In the genomic region with DNA sequence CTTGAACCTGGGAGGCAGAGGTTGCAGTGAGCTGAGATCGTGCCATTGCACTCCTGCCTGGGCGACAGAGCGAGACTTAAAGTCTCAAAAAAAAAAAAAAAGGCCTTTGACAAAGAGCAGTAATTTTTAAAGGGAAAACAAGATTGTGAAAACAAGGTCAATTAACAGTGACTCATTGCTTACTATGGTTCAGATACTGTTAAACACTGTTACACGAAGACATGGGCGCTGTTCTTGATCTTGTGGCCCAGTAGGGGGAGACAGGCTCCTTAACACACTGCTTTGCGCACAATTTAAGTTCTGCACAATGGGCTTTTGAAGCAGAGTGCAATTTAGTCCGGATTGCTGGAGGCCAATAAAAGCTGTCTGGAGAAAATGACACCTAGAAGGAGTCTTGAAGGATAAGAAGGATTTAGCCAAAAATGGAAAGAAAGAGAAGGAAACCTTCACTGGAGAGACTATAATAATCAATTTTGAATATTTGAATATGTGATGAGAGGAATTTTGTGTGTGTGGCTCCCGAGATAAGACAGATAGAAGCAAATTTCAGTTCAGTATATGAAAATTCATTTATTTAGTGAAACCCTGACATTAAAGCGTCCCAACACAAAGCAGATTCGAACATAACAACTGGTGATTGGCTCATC, we compare ENCODE assay signal across 1 cellular context.
A peak's percentile ranks its signal among the peaks of the same experiment; 100 is the strongest.
TF ChIP-seq lines count a peak whose summit lies in the region.

No MANE protein-coding gene starts in this region.

TF ChIP-seq in HepG2, 621 proteins besides CTCF, POLR2A, EP300 and RAD21 (continued from another document and continues in another):
- TF ChIP-seq ZHX1 (CRISPR knock-in tag; IDR thresholded peaks at IDR 0.05; ENCODE audit: low read depth) (no peak), ZNF713 (CRISPR knock-in tag; IDR thresholded peaks at IDR 0.05) (no peak), ZNF354B (CRISPR knock-in tag; IDR thresholded peaks at IDR 0.05) (0 out of 2 replicates have a peak, but pooled peaks have one; percentile 20), ZNF3 (CRISPR knock-in tag; IDR thresholded peaks at IDR 0.05) (peak; percentile 44; the same call in 1 of the 2 replicates), KDM1A (CRISPR knock-in tag; IDR thresholded peaks at IDR 0.05) (no peak), ETV5 (CRISPR knock-in tag; IDR thresholded peaks at IDR 0.05; ENCODE audit: borderline replicate concordance) (no peak), MAFF (IDR thresholded peaks at IDR 0.05; ENCODE audit: low read depth, low read length) (no peak), MED8 (CRISPR knock-in tag; IDR thresholded peaks at IDR 0.05; ENCODE audit: insufficient replicate concordance) (no peak), TAF15 (IDR thresholded peaks at IDR 0.05; ENCODE audit: low read depth, low read length, poor library complexity, severe bottlenecking) (no peak), SAP130 (CRISPR knock-in tag; IDR thresholded peaks at IDR 0.05; ENCODE audit: low read depth) (peak; percentile 56), PHF20 (CRISPR knock-in tag; IDR thresholded peaks at IDR 0.05) (no peak), ZNF781 (CRISPR knock-in tag; IDR thresholded peaks at IDR 0.05; ENCODE audit: borderline replicate concordance, not compliant biosample characterization) (no peak), NFIC (IDR thresholded peaks at IDR 0.05; ENCODE audit: low read length) (no peak), NONO (IDR thresholded peaks at IDR 0.05) (no peak), NONO (CRISPR knock-in tag; conservative IDR thresholded peaks at IDR 0.05) (no peak), ZNF747 (CRISPR knock-in tag; IDR thresholded peaks at IDR 0.05; ENCODE audit: borderline replicate concordance) (no peak), FOXJ3 (CRISPR knock-in tag; IDR thresholded peaks at IDR 0.05; ENCODE audit: borderline replicate concordance) (no peak), ZNF646 (CRISPR knock-in tag; IDR thresholded peaks at IDR 0.05) (no peak), ZNF589 (CRISPR knock-in tag; conservative IDR thresholded peaks at IDR 0.05) (no peak), TRAFD1 (CRISPR knock-in tag; IDR thresholded peaks at IDR 0.05; ENCODE audit: borderline replicate concordance) (no peak), ZNF333 (CRISPR knock-in tag; IDR thresholded peaks at IDR 0.05; ENCODE audit: borderline replicate concordance) (no peak), SMYD3 (CRISPR knock-in tag; IDR thresholded peaks at IDR 0.05) (0 out of 2 replicates have a peak, but pooled peaks have one; percentile 49), ZNF660 (CRISPR knock-in tag; IDR thresholded peaks at IDR 0.05; ENCODE audit: borderline replicate concordance, low read depth) (no peak), SCMH1 (CRISPR knock-in tag; IDR thresholded peaks at IDR 0.05; ENCODE audit: borderline replicate concordance) (no peak), CBX2 (IDR thresholded peaks at IDR 0.05; ENCODE audit: low read depth, low read length) (no peak), CBX2 (CRISPR knock-in tag; IDR thresholded peaks at IDR 0.05; ENCODE audit: low read depth) (no peak), ELF1 (CRISPR knock-in tag; IDR thresholded peaks at IDR 0.05) (no peak), HDAC6 (IDR thresholded peaks at IDR 0.05; ENCODE audit: low read depth, low read length) (no peak), HINFP (CRISPR knock-in tag; IDR thresholded peaks at IDR 0.05; ENCODE audit: low read depth) (0 out of 2 replicates have a peak, but pooled peaks have one; percentile 32), FOXA1 (IDR thresholded peaks at IDR 0.05) (no peak), FOXA1 (CRISPR knock-in tag; IDR thresholded peaks at IDR 0.05) (peak; percentile 53; the same call in 1 of the 2 replicates), THRA (CRISPR knock-in tag; IDR thresholded peaks at IDR 0.05; ENCODE audit: borderline replicate concordance) (no peak), REPIN1 (CRISPR knock-in tag; IDR thresholded peaks at IDR 0.05; ENCODE audit: borderline replicate concordance, low read depth) (0 out of 2 replicates have a peak, but pooled peaks have one; percentile 46), TBP (CRISPR knock-in tag; IDR thresholded peaks at IDR 0.05) (no peak), ZNF543 (CRISPR knock-in tag; IDR thresholded peaks at IDR 0.05) (0 out of 2 replicates have a peak, but pooled peaks have one; percentile 20), GFI1 (CRISPR knock-in tag; IDR thresholded peaks at IDR 0.05; ENCODE audit: borderline replicate concordance) (no peak)
- TF ChIP-seq, protein P1, sequence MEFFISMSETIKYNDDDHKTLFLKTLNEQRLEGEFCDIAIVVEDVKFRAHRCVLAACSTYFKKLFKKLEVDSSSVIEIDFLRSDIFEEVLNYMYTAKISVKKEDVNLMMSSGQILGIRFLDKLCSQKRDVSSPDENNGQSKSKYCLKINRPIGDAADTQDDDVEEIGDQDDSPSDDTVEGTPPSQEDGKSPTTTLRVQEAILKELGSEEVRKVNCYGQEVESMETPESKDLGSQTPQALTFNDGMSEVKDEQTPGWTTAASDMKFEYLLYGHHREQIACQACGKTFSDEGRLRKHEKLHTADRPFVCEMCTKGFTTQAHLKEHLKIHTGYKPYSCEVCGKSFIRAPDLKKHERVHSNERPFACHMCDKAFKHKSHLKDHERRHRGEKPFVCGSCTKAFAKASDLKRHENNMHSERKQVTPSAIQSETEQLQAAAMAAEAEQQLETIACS (CRISPR knock-in tag; IDR thresholded peaks at IDR 0.05) = no peak
- TF ChIP-seq, protein P2, sequence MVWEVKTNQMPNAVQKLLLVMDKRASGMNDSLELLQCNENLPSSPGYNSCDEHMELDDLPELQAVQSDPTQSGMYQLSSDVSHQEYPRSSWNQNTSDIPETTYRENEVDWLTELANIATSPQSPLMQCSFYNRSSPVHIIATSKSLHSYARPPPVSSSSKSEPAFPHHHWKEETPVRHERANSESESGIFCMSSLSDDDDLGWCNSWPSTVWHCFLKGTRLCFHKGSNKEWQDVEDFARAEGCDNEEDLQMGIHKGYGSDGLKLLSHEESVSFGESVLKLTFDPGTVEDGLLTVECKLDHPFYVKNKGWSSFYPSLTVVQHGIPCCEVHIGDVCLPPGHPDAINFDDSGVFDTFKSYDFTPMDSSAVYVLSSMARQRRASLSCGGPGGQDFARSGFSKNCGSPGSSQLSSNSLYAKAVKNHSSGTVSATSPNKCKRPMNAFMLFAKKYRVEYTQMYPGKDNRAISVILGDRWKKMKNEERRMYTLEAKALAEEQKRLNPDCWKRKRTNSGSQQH (CRISPR knock-in tag; IDR thresholded peaks at IDR 0.05; ENCODE audit: low read depth) = no peak
- TF ChIP-seq, protein P3, sequence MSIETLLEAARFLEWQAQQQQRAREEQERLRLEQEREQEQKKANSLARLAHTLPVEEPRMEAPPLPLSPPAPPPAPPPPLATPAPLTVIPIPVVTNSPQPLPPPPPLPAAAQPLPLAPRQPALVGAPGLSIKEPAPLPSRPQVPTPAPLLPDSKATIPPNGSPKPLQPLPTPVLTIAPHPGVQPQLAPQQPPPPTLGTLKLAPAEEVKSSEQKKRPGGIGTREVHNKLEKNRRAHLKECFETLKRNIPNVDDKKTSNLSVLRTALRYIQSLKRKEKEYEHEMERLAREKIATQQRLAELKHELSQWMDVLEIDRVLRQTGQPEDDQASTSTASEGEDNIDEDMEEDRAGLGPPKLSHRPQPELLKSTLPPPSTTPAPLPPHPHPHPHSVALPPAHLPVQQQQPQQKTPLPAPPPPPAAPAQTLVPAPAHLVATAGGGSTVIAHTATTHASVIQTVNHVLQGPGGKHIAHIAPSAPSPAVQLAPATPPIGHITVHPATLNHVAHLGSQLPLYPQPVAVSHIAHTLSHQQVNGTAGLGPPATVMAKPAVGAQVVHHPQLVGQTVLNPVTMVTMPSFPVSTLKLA (IDR thresholded peaks at IDR 0.05) = no peak
- TF ChIP-seq, protein P4, sequence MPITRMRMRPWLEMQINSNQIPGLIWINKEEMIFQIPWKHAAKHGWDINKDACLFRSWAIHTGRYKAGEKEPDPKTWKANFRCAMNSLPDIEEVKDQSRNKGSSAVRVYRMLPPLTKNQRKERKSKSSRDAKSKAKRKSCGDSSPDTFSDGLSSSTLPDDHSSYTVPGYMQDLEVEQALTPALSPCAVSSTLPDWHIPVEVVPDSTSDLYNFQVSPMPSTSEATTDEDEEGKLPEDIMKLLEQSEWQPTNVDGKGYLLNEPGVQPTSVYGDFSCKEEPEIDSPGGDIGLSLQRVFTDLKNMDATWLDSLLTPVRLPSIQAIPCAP (CRISPR knock-in tag; IDR thresholded peaks at IDR 0.05; ENCODE audit: low read depth) = no peak
